20 cellular contexts compared by ENCODE assay signal in the genomic region with DNA sequence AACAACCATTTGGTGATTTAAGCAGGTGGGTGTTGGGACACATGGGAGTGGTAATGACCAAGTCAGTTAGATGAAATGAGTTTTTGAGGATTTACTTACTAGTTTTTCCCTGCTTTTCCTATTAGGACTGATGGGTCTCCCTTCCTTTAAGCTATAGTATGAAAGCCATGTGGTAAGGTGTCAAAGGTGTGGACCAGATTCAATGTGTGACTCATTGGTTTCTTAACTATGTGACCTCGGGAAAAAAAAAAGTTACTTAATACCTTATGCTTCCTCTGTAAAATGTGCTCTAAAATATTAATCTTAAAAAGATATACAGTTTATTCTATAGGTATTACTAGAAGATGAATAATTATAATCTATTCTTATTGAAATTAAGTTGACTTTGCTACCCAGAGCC.
DNase-seq lines count a peak whose midpoint lies in the region; ATAC-seq, FAIRE-seq and TF ChIP-seq lines count a peak whose summit lies in the region.
"Had no signal": no experiment of that assay in that cellular context is flagged by ENCODE, and none has a peak within 500 bp of the region (broad histone marks: within the 10 kb centered on the region; RNA-seq: fewer than 3 reads in every experiment).

No MANE protein-coding gene starts in this region.

- CTCF ChIA-PET in activated CD8-positive, alpha-beta T cell treated with anti-CD3 and anti-CD28 coated beads for 36 hours (lab: Charles Lee): interaction anchor here (0.9 to 1.4 kb wide), 2 partner anchors 9 to 361 kb away, joined by 3 read pairs; no protein-coding TSS in a partner anchor

- no peak overlapping the region for H3K4me3 Mint-ChIP-seq in activated CD8-positive, alpha-beta T cell treated with anti-CD3 and anti-CD28 coated beads for 36 hours
- H3K4me3 Mint-ChIP-seq: B cell; CD8-positive, alpha-beta T cell; GM23338; HFFc6 had no signal

- no peak overlapping the region for H3K27ac Mint-ChIP-seq in activated CD8-positive, alpha-beta T cell treated with anti-CD3 and anti-CD28 coated beads for 36 hours
- H3K27ac Mint-ChIP-seq: B cell; CD8-positive, alpha-beta T cell; GM23338; HFFc6 had no signal

- H3K4me1 Mint-ChIP-seq in activated CD8-positive, alpha-beta T cell treated with anti-CD3 and anti-CD28 coated beads for 36 hours (ENCODE audit: low read depth): peaks cover 2% of the 10 kb centered on the region

- intact Hi-C loops in activated CD8-positive, alpha-beta T cell treated with anti-CD3 and anti-CD28 coated beads for 36 hours (cut with micrococcal nuclease): no loop called here

- peak; percentile 18 for DNase-seq in HCEC 1CT
- no peak for DNase-seq in RCC 7860 (ENCODE audit: low spot score)
- DNase-seq in fibroblast of mammary gland (ENCODE audit: low read depth): peak; percentile 42
- DNase-seq in renal cortical epithelial cell (ENCODE audit: low read depth): peak; percentile 34
- no peak for DNase-seq in activated CD8-positive, alpha-beta T cell treated with anti-CD3 and anti-CD28 coated beads for 36 hours
- DNase-seq in foreskin keratinocyte: no peak
- DNase-seq: Calu3; CD8-positive, alpha-beta T cell; DMS53; DND-41; EL; HFFc6 had no signal

- H3K4me3 ChIP-seq in fibroblast of mammary gland (ENCODE audit: control insufficient read depth, low read depth, low read length): no peak overlapping the region
- H3K4me3 ChIP-seq: BLaER1 treated with 17β-estradiol and CSF1 and Interleukin-3, amounts not matched to agents 10 nM and 100 nM; GM23338 had no signal

- H3K27me3 ChIP-seq in foreskin keratinocyte: no peaks in the 10 kb centered on the region
- H3K27me3 ChIP-seq: BLaER1 treated with 17β-estradiol and CSF1 and Interleukin-3, amounts not matched to agents 10 nM and 100 nM had no signal

- no peaks in the 10 kb centered on the region for H3K4me1 ChIP-seq in foreskin keratinocyte

- no peak overlapping the region for H3K27ac ChIP-seq in foreskin keratinocyte
- H3K27ac ChIP-seq: BLaER1 treated with 17β-estradiol and CSF1 and Interleukin-3, amounts not matched to agents 10 nM and 100 nM had no signal

- peak; percentile 28 for FAIRE-seq in RCC 7860 (lab: Jason Lieb, UNC)
- FAIRE-seq: G401.6, GM12891, GM19239 had no signal

- H3K27me3 Mint-ChIP-seq in activated CD8-positive, alpha-beta T cell treated with anti-CD3 and anti-CD28 coated beads for 36 hours: peaks cover 3% of the 10 kb centered on the region
- H3K27me3 Mint-ChIP-seq: B cell had no signal

- TF ChIP-seq CTCF in fibroblast of mammary gland (conservative IDR thresholded peaks at IDR 0.05; ENCODE audit: control insufficient read depth, insufficient read depth, low read depth, low read length): no peak
- no peak for TF ChIP-seq CTCF in activated CD8-positive, alpha-beta T cell treated with anti-CD3 and anti-CD28 coated beads for 36 hours (IDR thresholded peaks at IDR 0.05)
- no peak for TF ChIP-seq CTCF in foreskin keratinocyte (conservative IDR thresholded peaks at IDR 0.05)

- H3K36me3 Mint-ChIP-seq in activated CD8-positive, alpha-beta T cell treated with anti-CD3 and anti-CD28 coated beads for 36 hours (ENCODE audit: low read depth): no peaks in the 10 kb centered on the region
- H3K36me3 Mint-ChIP-seq: CD8-positive, alpha-beta T cell had no signal

- no peaks in the 10 kb centered on the region for H3K9me3 Mint-ChIP-seq in activated CD8-positive, alpha-beta T cell treated with anti-CD3 and anti-CD28 coated beads for 36 hours
- H3K9me3 Mint-ChIP-seq: CD8-positive, alpha-beta T cell; HFFc6 had no signal

- POLR2A ChIA-PET in activated CD8-positive, alpha-beta T cell treated with anti-CD3 and anti-CD28 coated beads for 36 hours (lab: Charles Lee): no interaction called here

- no peak for ATAC-seq in activated CD8-positive, alpha-beta T cell treated with anti-CD3 and anti-CD28 coated beads for 36 hours
- ATAC-seq in foreskin keratinocyte (no peak), HG03280 (IDR thresholded peaks at IDR 0.05; ENCODE audit: unreplicated experiment) (no peak)
- ATAC-seq: CD8-positive, alpha-beta T cell; GM23338; HCT116 had no signal

Comparison
In these comparisons a context has a peak if more than half of its experiments do, and no peak if none do; other contexts are left out.
1. DNase-seq: peak in HCEC 1CT (single experiment), fibroblast of mammary gland (single experiment) and renal cortical epithelial cell (single experiment); none in RCC 7860 (single experiment), activated CD8-positive, alpha-beta T cell treated with anti-CD3 and anti-CD28 coated beads for 36 hours (single experiment) and foreskin keratinocyte (0 of 2).